ENCODE assay signal across 8 cellular contexts in genomic region chr6:6659600-6660327, GRCh38.
DNase-seq lines count a peak whose midpoint lies in the region; ATAC-seq and TF ChIP-seq lines count a peak whose summit lies in the region.

No MANE protein-coding gene starts in this region.

- ATAC-seq in GM19395 (IDR thresholded peaks at IDR 0.05; ENCODE audit: unreplicated experiment) (peak; percentile 80), gastroesophageal sphincter (no peak)

- H3K36me3 ChIP-seq in BLaER1 treated with 17β-estradiol and CSF1 and Interleukin-3, amounts not matched to agents 10 nM and 100 nM = no peaks in the 10 kb centered on the region
- H3K36me3 ChIP-seq in KOPT-K1 (ENCODE audit: insufficient read depth, low read length) (no peaks in the 10 kb centered on the region), esophagus squamous epithelium (no peaks in the 10 kb centered on the region), gastroesophageal sphincter (no peaks in the 10 kb centered on the region)
- H3K36me3 ChIP-seq in effector memory CD4-positive, alpha-beta T cell (ENCODE audit: control insufficient read depth, insufficient read depth, low read length) = no peaks in the 10 kb centered on the region

- no peak for TF ChIP-seq POLR2A in esophagus squamous epithelium (IDR thresholded peaks at IDR 0.05)
- TF ChIP-seq POLR2A in gastroesophageal sphincter (IDR thresholded peaks at IDR 0.05) = no peak

- no peaks in the 10 kb centered on the region for H4K20me1 ChIP-seq in BLaER1 treated with 17β-estradiol and CSF1 and Interleukin-3, amounts not matched to agents 10 nM and 100 nM

- 56 to 65% methylated on average over 7 of the region's 7 CpGs for WGBS in esophagus squamous epithelium, 2 donors
- WGBS in gastroesophageal sphincter (ENCODE audit: low coverage in 1 of 2), 2 donors = 66 to 72% methylated on average over 6 to 7 of the region's 7 CpGs

- no peak for TF ChIP-seq EP300 in gastroesophageal sphincter (IDR thresholded peaks at IDR 0.05)

- TF ChIP-seq CTCF in esophagus squamous epithelium (IDR thresholded peaks at IDR 0.05) (no peak), gastroesophageal sphincter (IDR thresholded peaks at IDR 0.05) (no peak)

- peaks cover 0 to 16% (median 11%) of the 10 kb centered on the region in 11 experiments; a peak in 12 of 22 replicates for H3K9me3 ChIP-seq in BLaER1 treated with 17β-estradiol and CSF1 and Interleukin-3, amounts not matched to agents 10 nM and 100 nM (replicated peaks in 1 of 11)
- H3K9me3 ChIP-seq in KOPT-K1 (ENCODE audit: insufficient read depth, low read length, poor library complexity, severe bottlenecking) (peaks cover 12% of the 10 kb centered on the region), esophagus squamous epithelium (no peaks in the 10 kb centered on the region), gastroesophageal sphincter (no peaks in the 10 kb centered on the region)
- H3K9me3 ChIP-seq in effector memory CD4-positive, alpha-beta T cell (ENCODE audit: control insufficient read depth, low read length) = no peaks in the 10 kb centered on the region

- no peaks in the 10 kb centered on the region for H3K27me3 ChIP-seq in BLaER1 treated with 17β-estradiol and CSF1 and Interleukin-3, amounts not matched to agents 10 nM and 100 nM
- H3K27me3 ChIP-seq in effector memory CD4-positive, alpha-beta T cell (replicated peaks; ENCODE audit: control insufficient read depth, insufficient read depth, low read length, poor library complexity, severe bottlenecking) = no peaks in the 10 kb centered on the region
- peaks cover 0 to 30% (median 0%) of the 10 kb centered on the region in 4 donors for H3K27me3 ChIP-seq in esophagus squamous epithelium
- H3K27me3 ChIP-seq in gastroesophageal sphincter = no peaks in the 10 kb centered on the region

- no peak for DNase-seq in effector memory CD4-positive, alpha-beta T cell
- no peak for DNase-seq in stimulated activated CD4-positive, alpha-beta T cell treated with anti-CD3 and anti-CD28 coated beads, Interleukin-1b, Interleukin-23, amount 100 ng/mL, for 48 hours
- DNase-seq in esophagus squamous epithelium (lab: John Stamatoyannopoulos, UW) = no peak
- DNase-seq in COLO668 (lab: John Stamatoyannopoulos, UW; ENCODE audit: unreplicated experiment) = no peak

- peak overlapping the region in 6 of 11 experiments; percentile 41 to 75 (median 50); a peak in 11 of 22 replicates for H3K9ac ChIP-seq in BLaER1 treated with 17β-estradiol and CSF1 and Interleukin-3, amounts not matched to agents 10 nM and 100 nM

- no peak overlapping the region for H3K4me3 ChIP-seq in BLaER1 treated with 17β-estradiol and CSF1 and Interleukin-3, amounts not matched to agents 10 nM and 100 nM
- H3K4me3 ChIP-seq in effector memory CD4-positive, alpha-beta T cell (ENCODE audit: insufficient read depth, low read depth, low read length, poor library complexity, severe bottlenecking) = no peak overlapping the region
- no peak overlapping the region for H3K4me3 ChIP-seq in esophagus squamous epithelium
- H3K4me3 ChIP-seq in gastroesophageal sphincter = no peak overlapping the region

- H3K4me2 ChIP-seq in BLaER1 treated with 17β-estradiol and CSF1 and Interleukin-3, amounts not matched to agents 10 nM and 100 nM = peak overlapping the region; percentile 50 to 88 (median 69)

- peak overlapping the region; percentile 28 to 86 (median 69); a peak in 18 of 22 replicates for H3K27ac ChIP-seq in BLaER1 treated with 17β-estradiol and CSF1 and Interleukin-3, amounts not matched to agents 10 nM and 100 nM
- H3K27ac ChIP-seq in KOPT-K1 (ENCODE audit: low read depth, low read length, poor library complexity, severe bottlenecking) (peak overlapping the region; percentile 91), esophagus squamous epithelium (peak overlapping the region in 1 of 4 donors; percentile 21), gastroesophageal sphincter (no peak overlapping the region)
- H3K27ac ChIP-seq in effector memory CD4-positive, alpha-beta T cell (ENCODE audit: insufficient read depth, low read length, poor library complexity, severe bottlenecking) = peak overlapping the region; percentile 55

- intact Hi-C loops in esophagus squamous epithelium (cut with DNase I) = no loop called here

- H3K4me1 ChIP-seq in BLaER1 treated with 17β-estradiol and CSF1 and Interleukin-3, amounts not matched to agents 10 nM and 100 nM = peaks cover 45 to 88% (median 68%) of the 10 kb centered on the region in 10 experiments
- peaks cover 23% of the 10 kb centered on the region for H3K4me1 ChIP-seq in effector memory CD4-positive, alpha-beta T cell (ENCODE audit: control insufficient read depth, insufficient read depth, low read length, poor library complexity, severe bottlenecking)
- peaks cover 0 to 14% (median 12%) of the 10 kb centered on the region in 3 donors for H3K4me1 ChIP-seq in esophagus squamous epithelium
- H3K4me1 ChIP-seq in gastroesophageal sphincter = peaks cover 0 to 11% (median 0%) of the 10 kb centered on the region in 3 donors

Comparison
In these comparisons a context has a peak if more than half of its experiments do, and no peak if none do; other contexts are left out.
1. H3K27ac ChIP-seq: peak in BLaER1 treated with 17β-estradiol and CSF1 and Interleukin-3, amounts not matched to agents 10 nM and 100 nM (11 of 11), KOPT-K1 (single experiment) and effector memory CD4-positive, alpha-beta T cell (single experiment); none in gastroesophageal sphincter (0 of 4).